In the genomic region with DNA sequence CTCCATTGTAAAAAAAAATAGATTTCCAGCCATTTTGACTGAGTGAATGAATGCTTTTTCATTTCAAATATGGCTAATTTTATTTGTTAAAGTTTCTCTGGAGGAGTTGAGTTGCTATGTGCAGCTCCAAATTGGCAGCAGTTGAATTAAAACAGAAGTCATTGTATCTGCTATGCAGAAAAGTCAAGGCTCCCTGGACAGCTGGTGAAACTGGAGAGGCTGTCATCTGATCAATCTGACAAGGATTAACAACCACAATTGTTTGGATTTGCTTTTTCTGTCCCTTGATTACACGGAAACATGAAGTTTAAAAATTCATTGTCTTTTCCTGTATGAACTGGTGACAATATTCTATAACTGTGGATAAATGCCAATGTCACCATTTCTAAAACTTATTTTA, we compare ENCODE assay signal across 27 cellular contexts.
"Had no signal": no experiment of that assay in that cellular context is flagged by ENCODE, and none has a peak within 500 bp of the region (broad histone marks: within the 10 kb centered on the region; RNA-seq: fewer than 3 reads in every experiment).

No MANE protein-coding gene starts in this region.

- H3K9ac ChIP-seq: neural progenitor cell, parathyroid adenoma had no signal

- H3K79me2 ChIP-seq: parathyroid adenoma had no signal

- ATAC-seq: activated CD4-positive, alpha-beta T cell treated with anti-CD3 and anti-CD28 coated beads for 36 hours; activated CD8-positive, alpha-beta memory T cell treated with anti-CD3 and anti-CD28 coated beads, Interleukin-2, amount 10 ng/mL, durations not matched to agents 7 days and 5 days; activated CD8-positive, alpha-beta T cell treated with anti-CD3 and anti-CD28 coated beads, Interleukin-2, amount 10 ng/mL, durations not matched to agents 7 days and 5 days; activated naive CD8-positive, alpha-beta T cell treated with anti-CD3 and anti-CD28 coated beads, Interleukin-2, amount 50 U/mL, for 24 hours; left cardiac atrium; left ventricle myocardium superior; natural killer cell; psoas muscle; stimulated activated memory B cell treated with anti-CD40 and anti-IgM and Interleukin-4, amounts not matched to agents 10 μg/mL and 1 μg/mL and 100 μg/mL, for 72 hours; stimulated activated naive CD8-positive, alpha-beta T cell treated with anti-CD3 and anti-CD28 coated beads, Interleukin-15, amount 100 ng/mL, for 72 hours had no signal

- H3K9me3 ChIP-seq: psoas muscle, sigmoid colon, uterus had no signal

- H3K36me3 ChIP-seq: neural progenitor cell, sigmoid colon, uterus had no signal

- H3K27me3 ChIP-seq: neural progenitor cell, sigmoid colon, uterus had no signal

- H2AFZ ChIP-seq: neural progenitor cell, parathyroid adenoma had no signal

- H3K4me1 ChIP-seq: neural progenitor cell, parathyroid adenoma, psoas muscle, sigmoid colon, uterus had no signal

- H3K4me3 ChIP-seq: neural progenitor cell, psoas muscle, sigmoid colon, smooth muscle cell, uterus had no signal

- DNase-seq: activated CD4-positive, alpha-beta T cell treated with anti-CD3 and anti-CD28 coated beads for 36 hours; activated CD4-positive, CD25-positive, alpha-beta regulatory T cell; activated CD8-positive, alpha-beta memory T cell treated with anti-CD3 and anti-CD28 coated beads, Interleukin-2, amount 10 ng/mL, durations not matched to agents 7 days and 5 days; activated CD8-positive, alpha-beta T cell treated with anti-CD3 and anti-CD28 coated beads, Interleukin-2, amount 10 ng/mL, durations not matched to agents 7 days and 5 days; activated naive CD8-positive, alpha-beta T cell treated with anti-CD3 and anti-CD28 coated beads, Interleukin-2, amount 50 U/mL, for 24 hours; activated T-cell treated with anti-CD3 and anti-CD28 coated beads, Interleukin-2, amount 50 U/mL, for 48 hours; amygdala; central memory CD4-positive, alpha-beta T cell; foreskin fibroblast; head of caudate nucleus; hippocampal formation; left cardiac atrium; left ventricle myocardium superior; natural killer cell; occipital lobe; psoas muscle; sigmoid colon; stimulated activated CD4-positive, alpha-beta T cell treated with anti-CD3 and anti-CD28 coated beads, Interleukin-1b, Interleukin-23, amount 100 ng/mL, for 48 hours; stimulated activated CD4-positive, alpha-beta T cell treated with anti-CD3 and anti-CD28 coated beads, Interleukin-4, amount 100 ng/mL, for 4 hours; stimulated activated CD8-positive, alpha-beta memory T cell treated with anti-CD3 and anti-CD28 coated beads, Interleukin-4, amount 100 ng/mL, for 48 hours; stimulated activated naive CD8-positive, alpha-beta T cell treated with anti-CD3 and anti-CD28 coated beads, Interleukin-15, amount 100 ng/mL, for 72 hours; substantia nigra; uterus had no signal

- H3K4me2 ChIP-seq: neural progenitor cell, smooth muscle cell had no signal

- H3K27ac ChIP-seq: neural progenitor cell, parathyroid adenoma, psoas muscle, sigmoid colon, uterus had no signal
